ENCODE assay signal across 26 cellular contexts in genomic region chr12:3487027-3487426, GRCh38. TPM values are rescaled to one million over a fixed set of nuclear protein-coding genes. Genes with fewer than 3 reads are reported as not detected.
"Had no signal": no experiment of that assay in that cellular context is flagged by ENCODE, and none has a peak within 500 bp of the region (broad histone marks: within the 10 kb centered on the region; RNA-seq: fewer than 3 reads in every experiment).

No MANE protein-coding gene starts in this region.

- H3K4me2 ChIP-seq: PC-9 had no signal

- H3K4me3 ChIP-seq: MG63, PC-9, Peyer's patch, SJCRH30 had no signal

- H3K4me1 ChIP-seq: SJCRH30 had no signal

- H3K27ac ChIP-seq: PC-9, Peyer's patch, SJCRH30 had no signal

- H3K9me3 ChIP-seq: MG63, Peyer's patch, SJCRH30 had no signal

- ATAC-seq: Right ventricle myocardium inferior, SK-N-SH treated with all-trans-retinoic acid at 6 μM for 48 hours had no signal

- H2AFZ ChIP-seq: PC-9 had no signal

- H3K36me3 ChIP-seq: MG63, Peyer's patch, SJCRH30 had no signal

- DNase-seq: KBM-7; MG63; NCI-H1092; NCI-H1105 treated with DMSO at 0.1 percent for 48 hours; NCI-H1417 treated with DMSO at 0.1 percent for 48 hours; NCI-H146; NCI-H1694 treated with DMSO at 0.1 percent for 48 hours; NCI-H1930; NCI-H2081; NCI-H2107; NCI-H2227 treated with DMSO at 0.1 percent for 48 hours; NCI-H524; NCI-H526 treated with DMSO at 0.1 percent for 48 hours; NCI-H748 treated with DMSO at 0.1 percent for 48 hours; NK-92 treated with Interleukin-12 subunit alpha and Interleukin-12 subunit beta, amount 100 ng/mL, for 24 hours; OCI-M1; PC-9; Peyer's patch; SHP77 treated with DMSO at 0.1 percent for 48 hours; SJCRH30 had no signal

RNA-seq across cellular contexts. Expression of gene PRMT8, which starts 4.0 kb away (rescaled TPM):
- total RNA-seq: HT-29, LHCN-M2, NCI-H460, PC-9, Peyer's patch, Right ventricle myocardium inferior, RPMI7951, SJCRH30 had no signal
